Comparison of ENCODE assay signal across 10 cellular contexts in genomic region chr18:13452448-13452811, GRCh38.
DNase-seq lines count a peak whose midpoint lies in the region; ATAC-seq and TF ChIP-seq lines count a peak whose summit lies in the region.
"Had no signal": no experiment of that assay in that cellular context is flagged by ENCODE, and none has a peak within 500 bp of the region (broad histone marks: within the 10 kb centered on the region; RNA-seq: fewer than 3 reads in every experiment).

No MANE protein-coding gene starts in this region.

- no peak overlapping the region for H3K4ac ChIP-seq in H9 (ENCODE audit: low read depth, low read length)

- peaks cover 57 to 63% of the 10 kb centered on the region in 2 experiments for H3K4me1 Mint-ChIP-seq in H9

- DNase-seq in H9, result peak; percentile 56
- peak; percentile 62 to 92 for DNase-seq in ascending aorta (ENCODE audit: low spot score in 2 of 2)
- DNase-seq in left ventricle myocardium superior, result no peak
- DNase-seq in thoracic aorta (ENCODE audit: low spot score), result no peak
- DNase-seq in GDM1 (lab: John Stamatoyannopoulos, UW), result no peak
- no peak for DNase-seq in AML-193 (lab: John Stamatoyannopoulos, UW)
- DNase-seq in NCI-H526 treated with DMSO at 0.1 percent for 48 hours (lab: John Stamatoyannopoulos, UW), result no peak
- DNase-seq: activated CD4-positive, alpha-beta T cell treated with anti-CD3 and anti-CD28 coated beads for 48 hours; left colon had no signal

- no peak overlapping the region for H2BK20ac ChIP-seq in H9 (ENCODE audit: low read depth, low read length, poor library complexity, severe bottlenecking)

- intact Hi-C loops in ascending aorta (cut with DNase I) (loop anchor here (2.0 kb wide), 1 partner anchor 48 kb away; no protein-coding TSS in a partner anchor), left ventricle myocardium superior (cut with micrococcal nuclease) (no loop called here)

- H3K27me3 Mint-ChIP-seq in H9 (ENCODE audit: low read depth), result peaks cover 60% of the 10 kb centered on the region

- no peak overlapping the region for H3K18ac ChIP-seq in H9 (ENCODE audit: insufficient read length, low read depth, low read length)

- no peak overlapping the region for H3K56ac ChIP-seq in H9 (ENCODE audit: insufficient read length, low read depth, low read length)

- H3K9ac ChIP-seq in H9 (ENCODE audit: extremely low read depth, insufficient read length, low read length), result no peak overlapping the region

- H3K4me3 Mint-ChIP-seq in H9, result peak overlapping the region; percentile 23 to 48; a peak in 3 of 5 replicates

- no peak overlapping the region for H3K23ac ChIP-seq in H9 (ENCODE audit: insufficient read length, low read depth, low read length)

- no peak overlapping the region for H2BK5ac ChIP-seq in H9 (ENCODE audit: insufficient read length, low read length)

- H3K23me2 ChIP-seq in H9 (ENCODE audit: insufficient read length, low read depth, low read length, poor library complexity, severe bottlenecking), result no peaks in the 10 kb centered on the region

- whole genome bisulfite sequencing in H9 (ENCODE audit: extremely low coverage, insufficient read length, low lambda C conversion rate), result no CpG with 5 or more reads among the region's 8 CpGs

- no peak overlapping the region for H4K91ac ChIP-seq in H9 (ENCODE audit: insufficient read length, low read depth, low read length)

- H3K79me1 ChIP-seq in H9 (ENCODE audit: insufficient read depth, low read depth, low read length, poor library complexity, severe bottlenecking), result no peaks in the 10 kb centered on the region

- H3T11ph ChIP-seq in H9 (ENCODE audit: low read length), result no peak overlapping the region

- H4K8ac ChIP-seq in H9 (replicated peaks; ENCODE audit: insufficient read length, low read depth, low read length), result no peak overlapping the region

- H3K36me3 Mint-ChIP-seq in H9 (ENCODE audit: insufficient read depth in 1 of 3, low read depth in 3 of 3), result no peaks in the 10 kb centered on the region

- no peak overlapping the region for H4K5ac ChIP-seq in H9 (ENCODE audit: insufficient read length, low read depth, low read length)

- TF ChIP-seq CTCF in H9 (conservative IDR thresholded peaks at IDR 0.05) (no peak), ascending aorta (IDR thresholded peaks at IDR 0.05) (no peak), thoracic aorta (IDR thresholded peaks at IDR 0.05) (no peak)

- H3K4me2 ChIP-seq in H9 (ENCODE audit: insufficient read depth, insufficient read length, low read length), result no peak overlapping the region

- peak overlapping the region; percentile 18 to 88 (median 42); a peak in 4 of 7 replicates for H3K27ac Mint-ChIP-seq in H9

- H4K20me1 ChIP-seq in H9 (ENCODE audit: control insufficient read depth, insufficient read depth, insufficient read length), result no peaks in the 10 kb centered on the region

- H3K4me3 ChIP-seq in ascending aorta (peak overlapping the region in 1 of 2 donors; percentile 4), thoracic aorta (peak overlapping the region; percentile 59)

- H3K36me3 ChIP-seq in ascending aorta, result no peaks in the 10 kb centered on the region
- H3K36me3 ChIP-seq in thoracic aorta, result no peaks in the 10 kb centered on the region

- no peak overlapping the region for H2AFZ ChIP-seq in H9 (ENCODE audit: low read length)

- H2BK12ac ChIP-seq in H9 (ENCODE audit: insufficient read length, low read depth, low read length), result no peak overlapping the region

- no peaks in the 10 kb centered on the region for H3K9me3 ChIP-seq in H9 (ENCODE audit: control insufficient read depth, low read depth, low read length)
- H3K9me3 ChIP-seq in ascending aorta, result no peaks in the 10 kb centered on the region
- no peaks in the 10 kb centered on the region for H3K9me3 ChIP-seq in thoracic aorta

- peaks cover 11% of the 10 kb centered on the region; the same call in 1 of the 2 replicates for H3K4me1 ChIP-seq in H9 (ENCODE audit: insufficient read depth, low read length)
- peaks cover 17 to 23% of the 10 kb centered on the region in 2 donors for H3K4me1 ChIP-seq in ascending aorta
- peaks cover 25 to 65% of the 10 kb centered on the region in 2 donors for H3K4me1 ChIP-seq in thoracic aorta (ENCODE audit: control insufficient read depth in 1 of 2, low read depth in 2 of 2)

- H3K27me3 ChIP-seq in H9 (ENCODE audit: insufficient read depth, low read length) (no peaks in the 10 kb centered on the region), ascending aorta (no peaks in the 10 kb centered on the region), thoracic aorta (replicated peaks; ENCODE audit: insufficient read depth) (no peaks in the 10 kb centered on the region)

- no peaks in the 10 kb centered on the region for H3K9me3 Mint-ChIP-seq in H9

- 0 out of 2 replicates have a peak overlapping the region, but pooled peaks have one; percentile 44 for H3K14ac ChIP-seq in H9 (ENCODE audit: insufficient read depth, low read length)

- H3K27ac ChIP-seq in H9 (ENCODE audit: insufficient read length, low read depth, low read length) (no peak overlapping the region), ascending aorta (peak overlapping the region; percentile 74 to 75), thoracic aorta (peak overlapping the region; percentile 71 to 84)

- ATAC-seq in left ventricle myocardium superior (peak; percentile 38), thoracic aorta (ENCODE audit: insufficient number of reproducible peaks, low FRiP score, low read depth) (peak; percentile 89), GM21723 (IDR thresholded peaks at IDR 0.05; ENCODE audit: unreplicated experiment) (no peak)
- ATAC-seq: left colon had no signal

- no peak overlapping the region for H2AK5ac ChIP-seq in H9 (ENCODE audit: insufficient read length, low read length)

- no peak overlapping the region for H2BK15ac ChIP-seq in H9 (ENCODE audit: low read depth, low read length)

- no peak overlapping the region for H2BK120ac ChIP-seq in H9 (ENCODE audit: low read depth, low read length, poor library complexity, severe bottlenecking)

- H3K79me2 ChIP-seq in H9 (ENCODE audit: insufficient read depth, low read length), result no peaks in the 10 kb centered on the region

Comparison
In these comparisons a context has a peak if more than half of its experiments do, and no peak if none do; other contexts are left out.
1. DNase-seq: peak in H9 (single experiment) and ascending aorta (2 of 2); none in left ventricle myocardium superior (single experiment), thoracic aorta (single experiment), GDM1 (single experiment), AML-193 (0 of 2) and NCI-H526 treated with DMSO at 0.1 percent for 48 hours (single experiment).